In the genomic region with DNA sequence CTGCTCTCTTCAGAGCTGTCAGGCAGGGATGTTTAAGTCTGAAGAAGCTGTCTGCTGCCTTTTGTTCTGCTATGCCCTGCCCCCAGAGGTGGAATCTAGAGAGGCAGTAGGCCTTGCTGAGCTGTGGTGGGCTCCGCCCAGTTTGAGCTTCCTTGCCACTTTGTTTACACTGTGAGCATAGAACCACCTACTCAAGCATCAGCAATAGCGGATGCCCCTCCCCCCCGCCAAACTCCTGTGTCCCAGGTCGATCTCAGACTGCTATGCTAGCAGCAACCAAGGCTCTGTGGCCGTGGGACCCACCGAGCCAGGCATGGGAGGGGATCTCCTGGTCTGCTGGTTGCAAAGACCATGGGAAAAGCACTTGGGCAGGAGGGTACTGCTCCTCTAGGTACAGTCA, we compare ENCODE assay signal across 8 cellular contexts.
A peak's percentile ranks its signal among the peaks of the same experiment; 100 is the strongest.
DNase-seq lines count a peak whose midpoint lies in the region; ATAC-seq lines count a peak whose summit lies in the region.
"Not testable (repeated sequence)": the region's sequence is repeated elsewhere in the genome, so short reads cannot be mapped to it uniquely, and the experiment has no call there.

No MANE protein-coding gene starts in this region.

- peak; percentile 29 for DNase-seq in H4 (ENCODE audit: low spot score)
- peak; percentile 50 for DNase-seq in T follicular helper cell (ENCODE audit: low read depth)
- DNase-seq in activated CD4-positive, alpha-beta T cell treated with anti-CD3 and anti-CD28 coated beads for 36 hours: peak; percentile 63
- DNase-seq in activated T-cell treated with anti-CD3 and anti-CD28 coated beads for 1 hour (ENCODE audit: low read depth): peak; percentile 42
- DNase-seq in activated naive CD4-positive, alpha-beta T cell treated with anti-CD3 and anti-CD28 coated beads, Interleukin-2, amount 10 ng/mL, durations not matched to agents 7 days and 5 days: peak; percentile 91
- peak; percentile 62 for DNase-seq in iPS DF 4.7 (ENCODE audit: extremely low read depth, low spot score)
- DNase-seq in stimulated activated CD4-positive, alpha-beta T cell treated with anti-CD3 and anti-CD28 coated beads, Interleukin-1b, Interleukin-23, amount 100 ng/mL, for 1 hour (ENCODE audit: low read depth in 2 of 2): peak; percentile 4 to 5
- DNase-seq in stimulated activated naive CD8-positive, alpha-beta T cell treated with anti-CD3 and anti-CD28 coated beads, Interleukin-15, amount 100 ng/mL, for 72 hours: peak; percentile 16 to 41

- H3K4me1 Mint-ChIP-seq in activated CD4-positive, alpha-beta T cell treated with anti-CD3 and anti-CD28 coated beads for 36 hours: peaks cover 19% of the 10 kb centered on the region
- peaks cover 33% of the 10 kb centered on the region for H3K4me1 Mint-ChIP-seq in activated naive CD4-positive, alpha-beta T cell treated with anti-CD3 and anti-CD28 coated beads, Interleukin-2, amount 10 ng/mL, durations not matched to agents 7 days and 5 days
- H3K4me1 Mint-ChIP-seq in stimulated activated naive CD8-positive, alpha-beta T cell treated with anti-CD3 and anti-CD28 coated beads, Interleukin-15, amount 100 ng/mL, for 72 hours: peaks cover 12% of the 10 kb centered on the region

- POLR2A ChIA-PET in activated CD4-positive, alpha-beta T cell treated with anti-CD3 and anti-CD28 coated beads for 36 hours (lab: Charles Lee): not testable (repeated sequence)

- ATAC-seq in activated CD4-positive, alpha-beta T cell treated with anti-CD3 and anti-CD28 coated beads for 36 hours: not testable (repeated sequence)
- peak; percentile 31 for ATAC-seq in stimulated activated naive CD8-positive, alpha-beta T cell treated with anti-CD3 and anti-CD28 coated beads, Interleukin-15, amount 100 ng/mL, for 72 hours

- H3K9me3 Mint-ChIP-seq in activated CD4-positive, alpha-beta T cell treated with anti-CD3 and anti-CD28 coated beads for 36 hours (ENCODE audit: low read depth): not testable (repeated sequence)
- H3K9me3 Mint-ChIP-seq in activated naive CD4-positive, alpha-beta T cell treated with anti-CD3 and anti-CD28 coated beads, Interleukin-2, amount 10 ng/mL, durations not matched to agents 7 days and 5 days: peaks cover 26% of the 10 kb centered on the region
- peaks cover 23 to 24% of the 10 kb centered on the region in 2 donors for H3K9me3 Mint-ChIP-seq in stimulated activated naive CD8-positive, alpha-beta T cell treated with anti-CD3 and anti-CD28 coated beads, Interleukin-15, amount 100 ng/mL, for 72 hours

- not testable (repeated sequence) for H3K27ac Mint-ChIP-seq in activated CD4-positive, alpha-beta T cell treated with anti-CD3 and anti-CD28 coated beads for 36 hours
- peak overlapping the region; percentile 78 for H3K27ac Mint-ChIP-seq in activated naive CD4-positive, alpha-beta T cell treated with anti-CD3 and anti-CD28 coated beads, Interleukin-2, amount 10 ng/mL, durations not matched to agents 7 days and 5 days
- H3K27ac Mint-ChIP-seq in stimulated activated naive CD8-positive, alpha-beta T cell treated with anti-CD3 and anti-CD28 coated beads, Interleukin-15, amount 100 ng/mL, for 72 hours: peak overlapping the region in 1 of 2 donors; percentile 81

- H3K36me3 Mint-ChIP-seq in activated CD4-positive, alpha-beta T cell treated with anti-CD3 and anti-CD28 coated beads for 36 hours (ENCODE audit: low read depth): not testable (repeated sequence)
- H3K36me3 Mint-ChIP-seq in activated naive CD4-positive, alpha-beta T cell treated with anti-CD3 and anti-CD28 coated beads, Interleukin-2, amount 10 ng/mL, durations not matched to agents 7 days and 5 days: peaks cover 23% of the 10 kb centered on the region

- intact Hi-C loops in activated CD4-positive, alpha-beta T cell treated with anti-CD3 and anti-CD28 coated beads for 36 hours (cut with DNase I, micrococcal nuclease): not testable (repeated sequence)

- not testable (repeated sequence) for H3K27me3 Mint-ChIP-seq in activated CD4-positive, alpha-beta T cell treated with anti-CD3 and anti-CD28 coated beads for 36 hours; activated naive CD4-positive, alpha-beta T cell treated with anti-CD3 and anti-CD28 coated beads, Interleukin-2, amount 10 ng/mL, durations not matched to agents 7 days and 5 days; stimulated activated naive CD8-positive, alpha-beta T cell treated with anti-CD3 and anti-CD28 coated beads, Interleukin-15, amount 100 ng/mL, for 72 hours

- CTCF ChIA-PET in activated CD4-positive, alpha-beta T cell treated with anti-CD3 and anti-CD28 coated beads for 36 hours (lab: Charles Lee): interaction anchor here (0.8 to 2.2 kb wide), 3 partner anchors 24 to 94 kb away, joined by 3 to 8 read pairs (median 5); no protein-coding TSS in a partner anchor
- CTCF ChIA-PET in activated naive CD4-positive, alpha-beta T cell treated with anti-CD3 and anti-CD28 coated beads, Interleukin-2, amount 10 ng/mL, durations not matched to agents 7 days and 5 days (lab: Charles Lee): interaction anchor here (1.0 kb wide), 1 partner anchor 93 kb away, joined by 3 read pairs; no protein-coding TSS in a partner anchor

- not testable (repeated sequence) for H3K4me3 Mint-ChIP-seq in activated CD4-positive, alpha-beta T cell treated with anti-CD3 and anti-CD28 coated beads for 36 hours; activated naive CD4-positive, alpha-beta T cell treated with anti-CD3 and anti-CD28 coated beads, Interleukin-2, amount 10 ng/mL, durations not matched to agents 7 days and 5 days; stimulated activated naive CD8-positive, alpha-beta T cell treated with anti-CD3 and anti-CD28 coated beads, Interleukin-15, amount 100 ng/mL, for 72 hours

Comparison
In these comparisons a context has a peak if more than half of its experiments do, and no peak if none do; other contexts are left out.
1. DNase-seq: peak in every context shown above with its lines; median percentile 91 in activated naive CD4-positive, alpha-beta T cell treated with anti-CD3 and anti-CD28 coated beads, Interleukin-2, amount 10 ng/mL, durations not matched to agents 7 days and 5 days; 63 in activated CD4-positive, alpha-beta T cell treated with anti-CD3 and anti-CD28 coated beads for 36 hours; 62 in iPS DF 4.7; 50 in T follicular helper cell; 42 in activated T-cell treated with anti-CD3 and anti-CD28 coated beads for 1 hour; 29 in H4; 28 in stimulated activated naive CD8-positive, alpha-beta T cell treated with anti-CD3 and anti-CD28 coated beads, Interleukin-15, amount 100 ng/mL, for 72 hours; 4 in stimulated activated CD4-positive, alpha-beta T cell treated with anti-CD3 and anti-CD28 coated beads, Interleukin-1b, Interleukin-23, amount 100 ng/mL, for 1 hour.